In the genomic region with DNA sequence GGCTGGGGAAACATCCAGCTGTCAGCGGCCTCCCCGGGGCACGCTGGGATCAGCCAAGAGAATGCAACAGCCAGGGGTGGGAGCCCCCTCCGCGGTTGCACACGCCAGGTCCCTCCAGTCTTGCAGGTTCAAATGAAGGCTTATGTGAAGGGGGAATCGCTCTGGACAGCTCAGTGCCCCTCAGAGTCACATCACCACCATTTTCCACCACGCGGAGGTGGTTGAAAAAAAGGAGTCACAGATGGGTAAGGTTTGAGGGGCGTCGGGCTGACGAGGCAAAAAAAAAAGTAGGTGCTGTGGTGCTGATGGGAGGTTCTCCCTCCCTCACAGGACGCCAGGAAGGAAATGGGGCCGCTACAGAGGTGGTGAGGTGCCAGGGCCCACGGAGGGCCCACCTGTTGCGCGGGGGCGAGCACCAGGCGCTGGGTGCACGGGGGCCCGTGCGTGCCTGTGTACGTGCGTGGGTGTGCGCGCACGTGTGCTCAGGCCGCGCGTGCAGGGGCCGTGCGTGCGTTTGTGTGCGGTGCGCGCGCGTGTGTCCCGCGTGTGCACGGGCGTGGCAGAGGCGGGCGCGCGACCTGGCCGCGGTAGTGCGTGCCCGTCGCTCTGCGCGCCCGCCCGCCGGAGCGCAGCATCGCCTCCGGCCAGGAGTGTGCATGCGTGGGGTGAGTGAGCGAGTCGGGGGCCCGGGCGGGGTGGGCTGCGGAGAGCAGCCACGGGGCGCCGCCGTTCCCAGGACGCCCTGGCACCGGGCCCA, we compare ENCODE assay signal across 9 cellular contexts. TPM values are rescaled to one million over a fixed set of nuclear protein-coding genes. Genes with fewer than 3 reads are reported as not detected.
DNase-seq lines count a peak whose midpoint lies in the region; ATAC-seq, FAIRE-seq and TF ChIP-seq lines count a peak whose summit lies in the region.
"Had no signal": no experiment of that assay in that cellular context is flagged by ENCODE, and none has a peak within 500 bp of the region (broad histone marks: within the 10 kb centered on the region; RNA-seq: fewer than 3 reads in every experiment).

No MANE protein-coding gene starts in this region.

- no peaks in the 10 kb centered on the region for H3K9me1 ChIP-seq in endothelial cell of umbilical vein (replicated peaks; ENCODE audit: control insufficient read depth, extremely low read depth, insufficient read depth, low read length)

- dilution Hi-C loops in endothelial cell of umbilical vein (cut with MboI; ENCODE audit: extremely low pct_ligation_motif_present, low sequenced_read_pairs), result no loop called here

- H3K4me1 ChIP-seq in endothelial cell of umbilical vein (ENCODE audit: control insufficient read depth, extremely low read depth, insufficient read depth, low read length), result peaks cover 51% of the 10 kb centered on the region

- H3K4me2 ChIP-seq in endothelial cell of umbilical vein (ENCODE audit: insufficient read depth, low read length), result peak overlapping the region; percentile 25

- BruUV-seq in endothelial cell of umbilical vein (replicated peaks; lab: Mats Ljungman, UMichigan), result no TSS peak

- H3K27me3 ChIP-seq in endothelial cell of umbilical vein (ENCODE audit: control insufficient read depth in 2 of 2, insufficient read depth in 2 of 2, low read length in 2 of 2) (no peaks in the 10 kb centered on the region), brain microvascular endothelial cell (replicated peaks) (peaks cover 36% of the 10 kb centered on the region)

- CTCF ChIA-PET in endothelial cell of umbilical vein (lab: Charles Lee), result interaction anchor here (0.8 to 3.8 kb wide), 18 partner anchors 8 to 287 kb away, joined by 3 to 29 read pairs (median 4); partner anchors contain the start of gene RPL3

- H2AFZ ChIP-seq in endothelial cell of umbilical vein (ENCODE audit: low read depth, low read length), result no peak overlapping the region

- H3K79me2 ChIP-seq in endothelial cell of umbilical vein (ENCODE audit: control insufficient read depth, insufficient read depth, low read length), result peaks cover 80% of the 10 kb centered on the region

- intact Hi-C loops in endothelial cell of umbilical vein (cut with micrococcal nuclease), result loop anchor here (1.0 kb wide), 4 partner anchors 12 to 69 kb away; no protein-coding TSS in a partner anchor

- H3K4me3 ChIP-seq in endothelial cell of umbilical vein (replicated peaks in 1 of 3; ENCODE audit: insufficient read depth in 1 of 3, low read depth in 1 of 3, low read length in 3 of 3) (peak overlapping the region; percentile 5 to 68 (median 41)), brain microvascular endothelial cell (ENCODE audit: low read depth, low read length) (no peak overlapping the region)

- FAIRE-seq in GM12891 (lab: Jason Lieb, UNC) (peak; percentile 55), endothelial cell of umbilical vein (lab: Jason Lieb, UNC) (no peak)

- in situ Hi-C loops in brain microvascular endothelial cell (cut with HindIII; ENCODE audit: low pct_ligation_motif_present, low sequenced_read_pairs), result no loop called here

- no peak for DNase-seq in GM12891 (ENCODE audit: insufficient read length, low spot score)
- peak; percentile 45 to 59 for DNase-seq in activated CD4-positive, alpha-beta T cell treated with anti-CD3 and anti-CD28 coated beads, Interleukin-2, amount 50 U/mL, for 4 hours
- no peak for DNase-seq in endothelial cell of umbilical vein (ENCODE audit: low read depth, low spot score)
- DNase-seq in retina, result peak; percentile 55
- DNase-seq in OCI-M1 (lab: John Stamatoyannopoulos, UW), result no peak
- DNase-seq in brain microvascular endothelial cell, result no peak
- DNase-seq in AG08396 (ENCODE audit: low spot score), result no peak
- DNase-seq: foreskin melanocyte had no signal

- peaks cover 4% of the 10 kb centered on the region for H4K20me1 ChIP-seq in endothelial cell of umbilical vein (replicated peaks; ENCODE audit: control insufficient read depth, extremely low read depth, insufficient read depth, low read length)

- H3K36me3 ChIP-seq in endothelial cell of umbilical vein (ENCODE audit: control insufficient read depth in 2 of 2, extremely low read depth in 1 of 2, insufficient read depth in 2 of 2, low read length in 2 of 2), result peaks cover 7 to 23% of the 10 kb centered on the region in 2 experiments
- H3K36me3 ChIP-seq in brain microvascular endothelial cell (replicated peaks), result no peaks in the 10 kb centered on the region

- TF ChIP-seq CTCF in endothelial cell of umbilical vein (IDR thresholded peaks at IDR 0.05; ENCODE audit: extremely low read depth in 1 of 2, insufficient read depth in 1 of 2, low read depth in 1 of 2, low read length in 2 of 2), result no peak
- TF ChIP-seq CTCF in brain microvascular endothelial cell (IDR thresholded peaks at IDR 0.05; ENCODE audit: low read depth, low read length, missing control alignments), result no peak

- H3K27ac ChIP-seq in endothelial cell of umbilical vein (ENCODE audit: insufficient read depth, low read depth, low read length) (peak overlapping the region; percentile 2), brain microvascular endothelial cell (no peak overlapping the region)

- TF ChIP-seq POLR2A in GM12891 (IDR thresholded peaks at IDR 0.05; ENCODE audit: low read depth, low read length), result no peak
- peak; percentile 14 for TF ChIP-seq POLR2A in endothelial cell of umbilical vein (IDR thresholded peaks at IDR 0.05; ENCODE audit: low read depth, low read length)

- no peaks in the 10 kb centered on the region for H3K9me3 ChIP-seq in endothelial cell of umbilical vein (replicated peaks; ENCODE audit: control insufficient read depth, insufficient read depth, low read length)

- POLR2A ChIA-PET in endothelial cell of umbilical vein (lab: Charles Lee), result interaction anchor here (0.9 to 3.5 kb wide), 6 partner anchors 12 to 76 kb away, joined by 3 to 31 read pairs (median 4); partner anchors contain the start of gene RPL3

- ATAC-seq in HG02870 (IDR thresholded peaks at IDR 0.05; ENCODE audit: unreplicated experiment), result no peak

- H3K9ac ChIP-seq in endothelial cell of umbilical vein (replicated peaks; ENCODE audit: extremely low read depth, insufficient read depth, low read length), result peak overlapping the region; percentile 91

TF ChIP-seq in GM12891, 5 proteins besides CTCF, POLR2A, EP300 and RAD21:
- no peak for TF ChIP-seq PAX5 (IDR thresholded peaks at IDR 0.05; ENCODE audit: insufficient read depth, low read length, severe bottlenecking)
- TF ChIP-seq TAF1 (IDR thresholded peaks at IDR 0.05; ENCODE audit: low read depth, low read length), result no peak
- no peak for TF ChIP-seq POU2F2 (IDR thresholded peaks at IDR 0.05; ENCODE audit: low read depth, low read length)
- no peak for TF ChIP-seq SPI1 (IDR thresholded peaks at IDR 0.05; ENCODE audit: low read depth, low read length)
- no peak for TF ChIP-seq POLR2AphosphoS5 (IDR thresholded peaks at IDR 0.05; ENCODE audit: low read depth, low read length)

TF ChIP-seq in endothelial cell of umbilical vein, 7 proteins besides CTCF, POLR2A, EP300 and RAD21:
- no peak for TF ChIP-seq GATA2 (IDR thresholded peaks at IDR 0.05; ENCODE audit: insufficient read depth, insufficient read length, low read depth, low read length)
- peak; percentile 41 for TF ChIP-seq POLR2AphosphoS5 (IDR thresholded peaks at IDR 0.05; ENCODE audit: insufficient read depth, low read depth, low read length)
- no peak for TF ChIP-seq MYC (IDR thresholded peaks at IDR 0.05; ENCODE audit: low read depth, low read length)

RNA-seq across cellular contexts. Expression of gene PDGFB, which starts 3.0 kb away (rescaled TPM):
- 1.1 TPM for polyA plus RNA-seq in GM12891 (2012; ENCODE audit: low read depth, missing spikeins)
- total RNA-seq in endothelial cell of umbilical vein, result 240 and 273 TPM in 2 replicates
- polyA plus RNA-seq in endothelial cell of umbilical vein, result 135 and 179 TPM in 2 replicates
- 144 and 170 TPM in 2 replicates for polyA plus RNA-seq in endothelial cell of umbilical vein (2011; cell fraction: cytosol; rRNA removed)
- polyA plus RNA-seq in endothelial cell of umbilical vein (2011; cell fraction: nucleus; rRNA removed), result 102 and 122 TPM in 2 replicates
- 57.8 and 101 TPM in 2 replicates for polyA plus RNA-seq in endothelial cell of umbilical vein (2012)
- 185 and 212 TPM in 2 replicates for polyA minus RNA-seq in endothelial cell of umbilical vein
- polyA minus RNA-seq in endothelial cell of umbilical vein (2011; cell fraction: cytosol; rRNA and poly(A)+ RNA removed), result 3.4 TPM
- 44.9 and 58.4 TPM in 2 replicates for polyA minus RNA-seq in endothelial cell of umbilical vein (2011; cell fraction: nucleus; rRNA and poly(A)+ RNA removed)

Comparison
In these comparisons a context has a peak if more than half of its experiments do, and no peak if none do; other contexts are left out.
1. DNase-seq: peak in activated CD4-positive, alpha-beta T cell treated with anti-CD3 and anti-CD28 coated beads, Interleukin-2, amount 50 U/mL, for 4 hours (2 of 2) and retina (single experiment); none in GM12891 (single experiment), endothelial cell of umbilical vein (single experiment), OCI-M1 (single experiment), brain microvascular endothelial cell (single experiment) and AG08396 (single experiment).